25 cellular contexts compared by ENCODE assay signal in genomic region chr10:54900584-54900983, GRCh38.
A peak's percentile ranks its signal among the peaks of the same experiment; 100 is the strongest.
DNase-seq lines count a peak whose midpoint lies in the region; ATAC-seq, FAIRE-seq and TF ChIP-seq lines count a peak whose summit lies in the region.
"Had no signal": no experiment of that assay in that cellular context is flagged by ENCODE, and none has a peak within 500 bp of the region (broad histone marks: within the 10 kb centered on the region; RNA-seq: fewer than 3 reads in every experiment).

No MANE protein-coding gene starts in this region.

- H3K4me1 Mint-ChIP-seq in CD8-positive, alpha-beta T cell (ENCODE audit: low read depth), result no peaks in the 10 kb centered on the region
- H3K4me1 Mint-ChIP-seq: endodermal cell had no signal

- H3K27ac Mint-ChIP-seq in CD8-positive, alpha-beta T cell, result no peak overlapping the region
- H3K27ac Mint-ChIP-seq: endodermal cell; T-helper 2 cell treated with Interferon-gamma antibody and Interleukin-4, amounts not matched to agents 5 μg/mL and 100 μg/mL, for 36 hours had no signal

- no peak for FAIRE-seq in H54 (lab: Jason Lieb, UNC)
- FAIRE-seq: keratinocyte had no signal

- no peaks in the 10 kb centered on the region for H3K36me3 ChIP-seq in CD8-positive, alpha-beta T cell (ENCODE audit: insufficient read depth, low read length)

- ATAC-seq in GM19455 (IDR thresholded peaks at IDR 0.05; ENCODE audit: unreplicated experiment) (peak; percentile 83), HG02852 (IDR thresholded peaks at IDR 0.05; ENCODE audit: unreplicated experiment) (peak; percentile 79), HG03280 (IDR thresholded peaks at IDR 0.05; ENCODE audit: unreplicated experiment) (peak; percentile 85)
- no peak for ATAC-seq in CD8-positive, alpha-beta T cell

- H3K36me3 Mint-ChIP-seq in CD8-positive, alpha-beta T cell, result no peaks in the 10 kb centered on the region

- no peaks in the 10 kb centered on the region for H3K9me3 ChIP-seq in CD8-positive, alpha-beta T cell (ENCODE audit: low read length)

- CTCF ChIA-PET in CD8-positive, alpha-beta T cell (lab: Charles Lee), result no interaction called here

- H3K9me3 Mint-ChIP-seq in CD8-positive, alpha-beta T cell, result no peaks in the 10 kb centered on the region
- H3K9me3 Mint-ChIP-seq: endodermal cell, neural crest cell had no signal

- intact Hi-C loops in CD8-positive, alpha-beta T cell (cut with DNase I, micrococcal nuclease), result no loop called here

- DNase-seq in GM10266 (ENCODE audit: extremely low spot score) (peak; percentile 16), H54 (ENCODE audit: insufficient read length, low spot score) (no peak), NCI-H1105 (lab: John Stamatoyannopoulos, UW) (no peak)
- no peak for DNase-seq in CD8-positive, alpha-beta T cell
- DNase-seq in stimulated activated CD4-positive, alpha-beta T cell treated with anti-CD3 and anti-CD28 coated beads, Interleukin-12 subunit alpha, Interleukin-12 subunit beta, amount 100 ng/mL, for 4 hours, result no peak
- DNase-seq: 8988T; activated CD4-positive, CD25-positive, alpha-beta regulatory T cell treated with anti-CD3 and anti-CD28 coated beads, Interleukin-2, amount 50 U/mL, for 72 hours; activated gamma-delta T cell treated with Interleukin-2 at 50 U/mL for 16 hours; anterior cingulate cortex; C1 segment of cervical spinal cord; DMS153; endodermal cell; IMR-90; mesenchymal stem cell; NCI-H2029; NCI-H510A treated with DMSO at 0.1 percent for 48 hours; stimulated activated naive CD4-positive, alpha-beta T cell treated with Interleukin-2 at 50 U/mL for 16 hours; trophoblast cell had no signal

- POLR2A ChIA-PET in CD8-positive, alpha-beta T cell (lab: Charles Lee), result no interaction called here

- H3K27ac ChIP-seq in CD8-positive, alpha-beta T cell (ENCODE audit: low read depth, low read length), result no peak overlapping the region
- H3K27ac ChIP-seq: hepatocyte had no signal

- no peak for TF ChIP-seq POLR2A in H54 (IDR thresholded peaks at IDR 0.05; ENCODE audit: low read depth, low read length)

- no peak for TF ChIP-seq CTCF in GM10266 (IDR thresholded peaks at IDR 0.05; ENCODE audit: control insufficient read depth, insufficient read depth, low read depth, missing control alignments)
- no peak for TF ChIP-seq CTCF in CD8-positive, alpha-beta T cell (IDR thresholded peaks at IDR 0.05)

- H3K27me3 ChIP-seq in CD8-positive, alpha-beta T cell (ENCODE audit: insufficient read depth, low read length), result no peaks in the 10 kb centered on the region
- H3K27me3 ChIP-seq: hepatocyte had no signal

- H3K4me3 ChIP-seq in CD8-positive, alpha-beta T cell (ENCODE audit: low read depth, low read length), result no peak overlapping the region
- H3K4me3 ChIP-seq: hepatocyte had no signal

- H3K4me3 Mint-ChIP-seq in CD8-positive, alpha-beta T cell, result no peak overlapping the region
- H3K4me3 Mint-ChIP-seq: endodermal cell; neural crest cell; T-helper 2 cell treated with Interferon-gamma antibody and Interleukin-4, amounts not matched to agents 5 μg/mL and 100 μg/mL, for 36 hours had no signal

- no peaks in the 10 kb centered on the region for H3K27me3 Mint-ChIP-seq in CD8-positive, alpha-beta T cell (ENCODE audit: low read depth)

- no peaks in the 10 kb centered on the region for H3K4me1 ChIP-seq in CD8-positive, alpha-beta T cell (ENCODE audit: insufficient read depth, low read length)
